ENCODE assay signal across 19 cellular contexts in the genomic region with DNA sequence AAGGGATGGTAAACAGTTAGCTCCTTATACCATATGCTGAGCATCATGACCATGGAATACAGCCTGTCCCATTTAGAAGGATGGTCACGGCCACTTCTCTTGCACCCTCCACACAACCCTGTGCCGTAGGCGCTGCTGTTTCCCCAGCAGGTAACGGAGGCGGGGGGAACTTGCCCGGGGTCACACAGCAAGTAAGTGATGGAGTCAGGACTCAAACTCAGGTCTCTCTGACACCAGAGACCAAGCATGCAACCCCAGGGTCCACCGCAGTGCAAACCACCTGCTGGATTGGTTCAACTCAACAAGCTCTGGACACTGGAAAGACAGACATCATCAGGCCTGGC.
"Had no signal": no experiment of that assay in that cellular context is flagged by ENCODE, and none has a peak within 500 bp of the region (broad histone marks: within the 10 kb centered on the region; RNA-seq: fewer than 3 reads in every experiment).

No MANE protein-coding gene starts in this region.

- H3K4me3 ChIP-seq: dorsolateral prefrontal cortex, lower lobe of right lung, uterus had no signal

- ATAC-seq: activated CD8-positive, alpha-beta memory T cell treated with anti-CD3 and anti-CD28 coated beads, Interleukin-2, amount 10 ng/mL, durations not matched to agents 7 days and 5 days; activated CD8-positive, alpha-beta T cell treated with anti-CD3 and anti-CD28 coated beads for 36 hours; effector memory CD8-positive, alpha-beta T cell; esophagus mucosa; lower lobe of right lung; naive thymus-derived CD8-positive, alpha-beta T cell had no signal

- DNase-seq: activated CD4-positive, alpha-beta T cell treated with anti-CD3 and anti-CD28 coated beads, Interleukin-2, amount 10 ng/mL, durations not matched to agents 7 days and 5 days; activated CD4-positive, CD25-positive, alpha-beta regulatory T cell treated with anti-CD3 and anti-CD28 coated beads, Interleukin-2, amount 50 U/mL, for 72 hours; activated CD8-positive, alpha-beta memory T cell treated with anti-CD3 and anti-CD28 coated beads, Interleukin-2, amount 10 ng/mL, durations not matched to agents 7 days and 5 days; activated CD8-positive, alpha-beta T cell treated with anti-CD3 and anti-CD28 coated beads for 36 hours; activated effector memory CD4-positive, alpha-beta T cell treated with anti-CD3 and anti-CD28 coated beads, Interleukin-2, amount 50 U/mL, for 16 hours; activated T-cell treated with anti-CD3 and anti-CD28 coated beads for 4 hours; anterior cingulate cortex; dorsolateral prefrontal cortex; effector memory CD8-positive, alpha-beta T cell; foreskin melanocyte; glutamatergic neuron; hypothalamus; naive thymus-derived CD8-positive, alpha-beta T cell; stimulated activated CD4-positive, alpha-beta T cell treated with anti-CD3 and anti-CD28 coated beads, Interleukin-1b, Interleukin-23, amount 100 ng/mL, for 48 hours; trophoblast cell; uterus had no signal

- H3K27me3 ChIP-seq: dorsolateral prefrontal cortex, uterus had no signal

- H3K27ac ChIP-seq: lower lobe of right lung, uterus, VCaP had no signal

- H3K9me3 ChIP-seq: lower lobe of right lung, uterus had no signal

- H3K36me3 ChIP-seq: uterus had no signal
